20 cellular contexts compared by ENCODE assay signal in the genomic region with DNA sequence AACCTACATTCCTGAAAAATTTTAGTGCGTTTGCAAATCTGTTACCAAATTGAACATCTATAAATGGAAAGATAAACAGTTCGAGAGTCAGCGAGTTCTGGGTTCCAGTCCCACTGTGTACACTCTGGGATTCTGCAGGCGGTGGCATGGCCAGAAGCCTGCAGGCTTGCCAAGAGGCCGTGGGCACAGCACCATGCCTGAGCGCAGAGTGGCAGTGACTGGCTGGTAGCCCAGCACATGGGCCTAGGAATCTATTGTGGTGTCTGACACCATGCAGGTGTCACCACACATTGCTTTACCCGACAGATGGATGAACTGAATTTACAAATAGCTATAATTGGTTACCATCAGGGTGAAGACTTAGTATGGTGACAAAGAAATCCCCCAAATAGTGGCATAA.
DNase-seq lines count a peak whose midpoint lies in the region; ATAC-seq and TF ChIP-seq lines count a peak whose summit lies in the region.
"Had no signal": no experiment of that assay in that cellular context is flagged by ENCODE, and none has a peak within 500 bp of the region (broad histone marks: within the 10 kb centered on the region; RNA-seq: fewer than 3 reads in every experiment).

No MANE protein-coding gene starts in this region.

- no peaks in the 10 kb centered on the region for H3K27me3 ChIP-seq in GM23338 (ENCODE audit: insufficient read depth)
- no peaks in the 10 kb centered on the region for H3K27me3 ChIP-seq in right cardiac atrium (ENCODE audit: control insufficient read depth, insufficient read depth)
- H3K27me3 ChIP-seq: SJSA1 had no signal

- H3K27ac Mint-ChIP-seq in GM23338: no peak overlapping the region
- H3K27ac Mint-ChIP-seq: CD4-positive, CD25-positive, alpha-beta regulatory T cell; HFFc6 had no signal

- H3K4me1 ChIP-seq in GM23338 (ENCODE audit: insufficient read depth): no peaks in the 10 kb centered on the region; the same call in 1 of the 2 replicates
- no peaks in the 10 kb centered on the region for H3K4me1 ChIP-seq in right cardiac atrium (ENCODE audit: control insufficient read depth, insufficient read depth, low read length)
- H3K4me1 ChIP-seq: Caco-2 had no signal

- no peak overlapping the region for H3K27ac ChIP-seq in GM23338 (ENCODE audit: low read depth)
- H3K27ac ChIP-seq in right cardiac atrium (ENCODE audit: low read length): no peak overlapping the region
- H3K27ac ChIP-seq: RWPE1, SJSA1 had no signal

- no peaks in the 10 kb centered on the region for H3K9me3 ChIP-seq in right cardiac atrium (ENCODE audit: control insufficient read depth, low read length)
- H3K9me3 ChIP-seq: Caco-2, SJSA1 had no signal

- WGBS in right cardiac atrium: 80% methylated on average over 7 of the region's 7 CpGs

- H3K9me2 ChIP-seq in GM23338 (ENCODE audit: insufficient read depth): no peaks in the 10 kb centered on the region

- H2AFZ ChIP-seq in GM23338: 0 out of 2 replicates have a peak overlapping the region, but pooled peaks have one; percentile 10

- TF ChIP-seq CTCF in GM23338 (conservative IDR thresholded peaks at IDR 0.05; ENCODE audit: low read depth in 2 of 2): no peak

- H3K27me3 Mint-ChIP-seq in GM23338 (ENCODE audit: insufficient read depth, low read depth, poor library complexity): no peaks in the 10 kb centered on the region
- H3K27me3 Mint-ChIP-seq in activated T-cell treated with anti-CD3 and anti-CD28 coated beads, Interleukin-2, amount 50 U/mL, for 4 hours (ENCODE audit: low read depth): peaks cover 4% of the 10 kb centered on the region
- H3K27me3 Mint-ChIP-seq: CD4-positive, CD25-positive, alpha-beta regulatory T cell had no signal

- H3F3A ChIP-seq in GM23338 (replicated peaks; ENCODE audit: low read depth): no peaks in the 10 kb centered on the region

- no peaks in the 10 kb centered on the region for H4K20me1 ChIP-seq in GM23338 (replicated peaks; ENCODE audit: insufficient read depth)

- peaks cover 18% of the 10 kb centered on the region for H3K9me3 Mint-ChIP-seq in GM23338
- H3K9me3 Mint-ChIP-seq in activated T-cell treated with anti-CD3 and anti-CD28 coated beads, Interleukin-2, amount 50 U/mL, for 4 hours: no peaks in the 10 kb centered on the region
- H3K9me3 Mint-ChIP-seq: HFFc6 had no signal

- H3K4me1 Mint-ChIP-seq in GM23338: peaks cover 9% of the 10 kb centered on the region
- no peaks in the 10 kb centered on the region for H3K4me1 Mint-ChIP-seq in activated T-cell treated with anti-CD3 and anti-CD28 coated beads, Interleukin-2, amount 50 U/mL, for 4 hours (ENCODE audit: low read depth)
- H3K4me1 Mint-ChIP-seq: CD4-positive, CD25-positive, alpha-beta regulatory T cell had no signal

- H3K4me3 ChIP-seq in GM23338: no peak overlapping the region
- H3K4me3 ChIP-seq in right cardiac atrium (ENCODE audit: low read length): no peak overlapping the region
- H3K4me3 ChIP-seq: SJSA1 had no signal

- DNase-seq in GM23338 (ENCODE audit: low spot score) (no peak), cerebellar cortex (ENCODE audit: low spot score) (peak; percentile 77), right cardiac atrium (peak in 2 of 3 donors; percentile 61 to 71), superior temporal gyrus (ENCODE audit: extremely low spot score) (peak; percentile 16), pons (ENCODE audit: low spot score) (no peak), NCI-H1105 treated with DMSO at 0.1 percent for 48 hours (lab: John Stamatoyannopoulos, UW) (no peak)
- DNase-seq in activated T-cell treated with anti-CD3 and anti-CD28 coated beads, Interleukin-2, amount 50 U/mL, for 4 hours: no peak
- DNase-seq: ACHN; AML-193; Caco-2; CD4-positive, CD25-positive, alpha-beta regulatory T cell; DMS153; EL; HFFc6; NCI-H1048; NCI-H446; NK-92 treated with Interleukin-12 subunit alpha and Interleukin-12 subunit beta, amount 100 ng/mL, for 24 hours; OCI-M1 had no signal

- no peak for ATAC-seq in GM23338
- ATAC-seq in right cardiac atrium: peak; percentile 72 to 80
- ATAC-seq in activated T-cell treated with anti-CD3 and anti-CD28 coated beads, Interleukin-2, amount 50 U/mL, for 4 hours: no peak

- no peak overlapping the region for H3K4me3 Mint-ChIP-seq in GM23338
- no peak overlapping the region for H3K4me3 Mint-ChIP-seq in activated T-cell treated with anti-CD3 and anti-CD28 coated beads, Interleukin-2, amount 50 U/mL, for 4 hours
- H3K4me3 Mint-ChIP-seq: CD4-positive, CD25-positive, alpha-beta regulatory T cell; HFFc6 had no signal

- intact Hi-C loops in right cardiac atrium (cut with DNase I): no loop called here

- H3K36me3 Mint-ChIP-seq in GM23338 (ENCODE audit: low read depth): peaks cover 15% of the 10 kb centered on the region; the same call in 2 of the 3 replicates
- no peaks in the 10 kb centered on the region for H3K36me3 Mint-ChIP-seq in activated T-cell treated with anti-CD3 and anti-CD28 coated beads, Interleukin-2, amount 50 U/mL, for 4 hours (ENCODE audit: insufficient read depth)
- H3K36me3 Mint-ChIP-seq: CD4-positive, CD25-positive, alpha-beta regulatory T cell had no signal

- no peaks in the 10 kb centered on the region; the same call in 1 of the 2 replicates for H3K36me3 ChIP-seq in GM23338 (ENCODE audit: insufficient read depth)
- H3K36me3 ChIP-seq: SJSA1 had no signal

- H3K4me2 ChIP-seq in GM23338: no peak overlapping the region

- H3K79me2 ChIP-seq in GM23338 (replicated peaks; ENCODE audit: insufficient read depth): no peaks in the 10 kb centered on the region

TF ChIP-seq in GM23338, 12 proteins besides CTCF, POLR2A, EP300 and RAD21 (continues in another document):
- TF ChIP-seq, protein P1, sequence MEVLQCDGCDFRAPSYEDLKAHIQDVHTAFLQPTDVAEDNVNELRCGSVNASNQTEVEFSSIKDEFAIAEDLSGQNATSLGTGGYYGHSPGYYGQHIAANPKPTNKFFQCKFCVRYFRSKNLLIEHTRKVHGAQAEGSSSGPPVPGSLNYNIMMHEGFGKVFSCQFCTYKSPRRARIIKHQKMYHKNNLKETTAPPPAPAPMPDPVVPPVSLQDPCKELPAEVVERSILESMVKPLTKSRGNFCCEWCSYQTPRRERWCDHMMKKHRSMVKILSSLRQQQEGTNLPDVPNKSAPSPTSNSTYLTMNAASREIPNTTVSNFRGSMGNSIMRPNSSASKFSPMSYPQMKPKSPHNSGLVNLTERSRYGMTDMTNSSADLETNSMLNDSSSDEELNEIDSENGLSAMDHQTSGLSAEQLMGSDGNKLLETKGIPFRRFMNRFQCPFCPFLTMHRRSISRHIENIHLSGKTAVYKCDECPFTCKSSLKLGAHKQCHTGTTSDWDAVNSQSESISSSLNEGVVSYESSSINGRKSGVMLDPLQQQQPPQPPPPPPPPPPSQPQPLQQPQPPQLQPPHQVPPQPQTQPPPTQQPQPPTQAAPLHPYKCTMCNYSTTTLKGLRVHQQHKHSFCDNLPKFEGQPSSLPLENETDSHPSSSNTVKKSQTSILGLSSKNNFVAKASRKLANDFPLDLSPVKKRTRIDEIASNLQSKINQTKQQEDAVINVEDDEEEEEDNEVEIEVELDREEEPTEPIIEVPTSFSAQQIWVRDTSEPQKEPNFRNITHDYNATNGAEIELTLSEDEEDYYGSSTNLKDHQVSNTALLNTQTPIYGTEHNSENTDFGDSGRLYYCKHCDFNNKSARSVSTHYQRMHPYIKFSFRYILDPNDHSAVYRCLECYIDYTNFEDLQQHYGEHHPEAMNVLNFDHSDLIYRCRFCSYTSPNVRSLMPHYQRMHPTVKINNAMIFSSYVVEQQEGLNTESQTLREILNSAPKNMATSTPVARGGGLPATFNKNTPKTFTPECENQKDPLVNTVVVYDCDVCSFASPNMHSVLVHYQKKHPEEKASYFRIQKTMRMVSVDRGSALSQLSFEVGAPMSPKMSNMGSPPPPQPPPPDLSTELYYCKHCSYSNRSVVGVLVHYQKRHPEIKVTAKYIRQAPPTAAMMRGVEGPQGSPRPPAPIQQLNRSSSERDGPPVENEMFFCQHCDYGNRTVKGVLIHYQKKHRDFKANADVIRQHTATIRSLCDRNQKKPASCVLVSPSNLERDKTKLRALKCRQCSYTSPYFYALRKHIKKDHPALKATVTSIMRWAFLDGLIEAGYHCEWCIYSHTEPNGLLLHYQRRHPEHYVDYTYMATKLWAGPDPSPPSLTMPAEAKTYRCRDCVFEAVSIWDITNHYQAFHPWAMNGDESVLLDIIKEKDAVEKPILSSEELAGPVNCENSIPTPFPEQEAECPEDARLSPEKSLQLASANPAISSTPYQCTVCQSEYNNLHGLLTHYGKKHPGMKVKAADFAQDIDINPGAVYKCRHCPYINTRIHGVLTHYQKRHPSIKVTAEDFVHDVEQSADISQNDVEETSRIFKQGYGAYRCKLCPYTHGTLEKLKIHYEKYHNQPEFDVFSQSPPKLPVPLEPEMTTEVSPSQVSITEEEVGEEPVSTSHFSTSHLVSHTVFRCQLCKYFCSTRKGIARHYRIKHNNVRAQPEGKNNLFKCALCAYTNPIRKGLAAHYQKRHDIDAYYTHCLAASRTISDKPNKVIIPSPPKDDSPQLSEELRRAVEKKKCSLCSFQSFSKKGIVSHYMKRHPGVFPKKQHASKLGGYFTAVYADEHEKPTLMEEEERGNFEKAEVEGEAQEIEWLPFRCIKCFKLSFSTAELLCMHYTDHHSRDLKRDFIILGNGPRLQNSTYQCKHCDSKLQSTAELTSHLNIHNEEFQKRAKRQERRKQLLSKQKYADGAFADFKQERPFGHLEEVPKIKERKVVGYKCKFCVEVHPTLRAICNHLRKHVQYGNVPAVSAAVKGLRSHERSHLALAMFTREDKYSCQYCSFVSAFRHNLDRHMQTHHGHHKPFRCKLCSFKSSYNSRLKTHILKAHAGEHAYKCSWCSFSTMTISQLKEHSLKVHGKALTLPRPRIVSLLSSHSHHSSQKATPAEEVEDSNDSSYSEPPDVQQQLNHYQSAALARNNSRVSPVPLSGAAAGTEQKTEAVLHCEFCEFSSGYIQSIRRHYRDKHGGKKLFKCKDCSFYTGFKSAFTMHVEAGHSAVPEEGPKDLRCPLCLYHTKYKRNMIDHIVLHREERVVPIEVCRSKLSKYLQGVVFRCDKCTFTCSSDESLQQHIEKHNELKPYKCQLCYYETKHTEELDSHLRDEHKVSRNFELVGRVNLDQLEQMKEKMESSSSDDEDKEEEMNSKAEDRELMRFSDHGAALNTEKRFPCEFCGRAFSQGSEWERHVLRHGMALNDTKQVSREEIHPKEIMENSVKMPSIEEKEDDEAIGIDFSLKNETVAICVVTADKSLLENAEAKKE (CRISPR knock-in tag; IDR thresholded peaks at IDR 0.05): no peak
- TF ChIP-seq POLR2AphosphoS5 (IDR thresholded peaks at IDR 0.05; ENCODE audit: low read depth) (no peak), CREB1 (CRISPR knock-in tag; IDR thresholded peaks at IDR 0.05; ENCODE audit: low read depth) (no peak), EZH2 (IDR thresholded peaks at IDR 0.05; ENCODE audit: low read depth, unreplicated experiment) (no peak), ZNF331 (CRISPR knock-in tag; IDR thresholded peaks at IDR 0.05; ENCODE audit: low read depth) (no peak), EZH2phosphoT487 (IDR thresholded peaks at IDR 0.05; ENCODE audit: unreplicated experiment) (no peak)

Comparison
In these comparisons a context has a peak if more than half of its experiments do, and no peak if none do; other contexts are left out.
1. ATAC-seq: peak in right cardiac atrium (2 of 2); none in GM23338 (single experiment) and activated T-cell treated with anti-CD3 and anti-CD28 coated beads, Interleukin-2, amount 50 U/mL, for 4 hours (0 of 2).
2. DNase-seq: peak in cerebellar cortex (single experiment), right cardiac atrium (2 of 3) and superior temporal gyrus (single experiment); none in GM23338 (single experiment), pons (single experiment), activated T-cell treated with anti-CD3 and anti-CD28 coated beads, Interleukin-2, amount 50 U/mL, for 4 hours (single experiment) and NCI-H1105 treated with DMSO at 0.1 percent for 48 hours (single experiment).